16 cellular contexts compared by ENCODE assay signal in genomic region chr2:129813404-129813803, GRCh38.
DNase-seq lines count a peak whose midpoint lies in the region; ATAC-seq, FAIRE-seq and TF ChIP-seq lines count a peak whose summit lies in the region.
"Had no signal": no experiment of that assay in that cellular context is flagged by ENCODE, and none has a peak within 500 bp of the region (broad histone marks: within the 10 kb centered on the region; RNA-seq: fewer than 3 reads in every experiment).

No MANE protein-coding gene starts in this region.

- peaks cover 6 to 15% of the 10 kb centered on the region in 2 donors for H3K4me1 Mint-ChIP-seq in stimulated activated naive B cell treated with anti-CD40 and anti-IgM and Interleukin-4, amounts not matched to agents 10 μg/mL and 1 μg/mL and 100 μg/mL, for 72 hours

- DNase-seq in AG10803 (ENCODE audit: low read depth) (no peak), GM12864 (ENCODE audit: low read depth) (no peak), NAMALWA (ENCODE audit: low spot score) (peak; percentile 11), bronchial epithelial cell (ENCODE audit: low read depth) (peak; percentile 17), NCI-H446 treated with DMSO at 0.1 percent for 48 hours (lab: John Stamatoyannopoulos, UW) (no peak), nucleus accumbens (lab: John Stamatoyannopoulos, UW) (no peak), NCI-H345 (lab: John Stamatoyannopoulos, UW) (no peak)
- DNase-seq in stimulated activated naive B cell treated with anti-CD40 and anti-IgM and Interleukin-4, amounts not matched to agents 10 μg/mL and 1 μg/mL and 100 μg/mL, for 72 hours: no peak
- DNase-seq: C1 segment of cervical spinal cord; NCI-H2171; Peyer's patch; stimulated activated CD4-positive, alpha-beta T cell treated with anti-CD3 and anti-CD28 coated beads, Interleukin-4, amount 100 ng/mL, for 24 hours; stimulated activated naive CD8-positive, alpha-beta T cell treated with anti-CD3 and anti-CD28 coated beads, Interleukin-15, amount 100 ng/mL, for 72 hours had no signal

- no peaks in the 10 kb centered on the region for H3K36me3 ChIP-seq in bronchial epithelial cell (ENCODE audit: control insufficient read depth, insufficient read depth, low read length)
- H3K36me3 ChIP-seq: Peyer's patch had no signal

- H3K27me3 Mint-ChIP-seq in stimulated activated naive B cell treated with anti-CD40 and anti-IgM and Interleukin-4, amounts not matched to agents 10 μg/mL and 1 μg/mL and 100 μg/mL, for 72 hours: peaks cover 6 to 25% of the 10 kb centered on the region in 2 donors

- peaks cover 0 to 4% of the 10 kb centered on the region in 2 donors for H3K36me3 Mint-ChIP-seq in stimulated activated naive B cell treated with anti-CD40 and anti-IgM and Interleukin-4, amounts not matched to agents 10 μg/mL and 1 μg/mL and 100 μg/mL, for 72 hours

- H3K27ac Mint-ChIP-seq in stimulated activated naive B cell treated with anti-CD40 and anti-IgM and Interleukin-4, amounts not matched to agents 10 μg/mL and 1 μg/mL and 100 μg/mL, for 72 hours: no peak overlapping the region
- H3K27ac Mint-ChIP-seq: activated naive CD8-positive, alpha-beta T cell had no signal

- H3K4me3 Mint-ChIP-seq in stimulated activated naive B cell treated with anti-CD40 and anti-IgM and Interleukin-4, amounts not matched to agents 10 μg/mL and 1 μg/mL and 100 μg/mL, for 72 hours: no peak overlapping the region
- H3K4me3 Mint-ChIP-seq: activated naive CD8-positive, alpha-beta T cell had no signal

- FAIRE-seq in bronchial epithelial cell (lab: Jason Lieb, UNC): no peak
- FAIRE-seq: GM19239, TTC549 had no signal

- peaks cover 7 to 13% of the 10 kb centered on the region in 2 donors for H3K9me3 Mint-ChIP-seq in stimulated activated naive B cell treated with anti-CD40 and anti-IgM and Interleukin-4, amounts not matched to agents 10 μg/mL and 1 μg/mL and 100 μg/mL, for 72 hours

- no peak for ATAC-seq in stimulated activated naive B cell treated with anti-CD40 and anti-IgM and Interleukin-4, amounts not matched to agents 10 μg/mL and 1 μg/mL and 100 μg/mL, for 72 hours (replicated peaks)
- ATAC-seq: stimulated activated naive CD8-positive, alpha-beta T cell treated with anti-CD3 and anti-CD28 coated beads, Interleukin-15, amount 100 ng/mL, for 72 hours had no signal

- no peaks in the 10 kb centered on the region for H3K27me3 ChIP-seq in bronchial epithelial cell (ENCODE audit: control insufficient read depth, insufficient read depth, low read length)
- H3K27me3 ChIP-seq: Peyer's patch had no signal

- no peak overlapping the region for H3K4me3 ChIP-seq in AG10803 (ENCODE audit: low read length)
- H3K4me3 ChIP-seq in GM12864 (ENCODE audit: low read depth, low read length): no peak overlapping the region
- no peak overlapping the region for H3K4me3 ChIP-seq in bronchial epithelial cell (ENCODE audit: low read depth, low read length)
- H3K4me3 ChIP-seq: Peyer's patch had no signal

- peak; percentile 38; the same call in 1 of the 2 replicates for TF ChIP-seq CTCF in AG10803 (conservative IDR thresholded peaks at IDR 0.05; ENCODE audit: low read length)
- TF ChIP-seq CTCF in GM12864 (IDR thresholded peaks at IDR 0.05; ENCODE audit: low read depth, low read length, missing control alignments): peak; percentile 33
- TF ChIP-seq CTCF in bronchial epithelial cell (IDR thresholded peaks at IDR 0.05; ENCODE audit: insufficient read depth, low read length, severe bottlenecking): peak; percentile 10

Comparison
In these comparisons a context has a peak if more than half of its experiments do, and no peak if none do; other contexts are left out.
1. DNase-seq: peak in NAMALWA (single experiment) and bronchial epithelial cell (single experiment); none in AG10803 (single experiment), GM12864 (single experiment), NCI-H446 treated with DMSO at 0.1 percent for 48 hours (single experiment), nucleus accumbens (0 of 56), NCI-H345 (single experiment) and stimulated activated naive B cell treated with anti-CD40 and anti-IgM and Interleukin-4, amounts not matched to agents 10 μg/mL and 1 μg/mL and 100 μg/mL, for 72 hours (single experiment).
2. Peak in every context shown above with its lines, with median percentiles within 50 percentile points of each other: CTCF ChIP-seq.